8 cellular contexts compared by ENCODE assay signal in the genomic region with DNA sequence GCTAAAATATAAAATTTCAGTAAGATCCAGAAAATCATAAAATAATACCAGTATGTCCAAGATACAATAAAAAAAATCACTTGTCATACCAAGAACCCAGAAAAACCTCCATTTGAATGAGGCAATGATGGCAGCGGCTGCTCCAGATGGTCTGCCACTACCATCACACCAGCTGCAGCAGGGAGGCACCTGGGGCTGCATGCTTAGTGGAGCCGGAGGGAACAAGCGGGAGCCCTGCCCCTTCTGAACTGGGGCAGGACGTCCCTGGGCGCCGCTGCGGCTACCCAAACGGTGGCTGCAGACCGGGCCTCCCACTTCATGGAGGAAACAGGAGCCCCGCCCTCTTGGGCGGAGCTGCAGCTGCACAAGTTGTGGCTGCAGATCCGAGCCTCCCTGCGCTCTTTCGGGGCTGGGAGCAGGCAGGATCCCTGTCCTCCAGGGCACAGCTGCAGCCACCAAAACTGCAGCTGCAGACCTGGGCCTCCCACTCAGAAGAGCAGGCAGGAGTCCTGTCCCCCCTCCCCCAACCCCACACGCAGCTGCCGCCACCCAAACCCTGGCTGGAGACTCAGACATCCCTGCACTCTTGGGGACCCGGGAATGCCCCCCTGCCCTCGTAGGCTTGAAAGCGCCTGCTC.
A peak's percentile ranks its signal among the peaks of the same experiment; 100 is the strongest.
DNase-seq lines count a peak whose midpoint lies in the region; ATAC-seq and TF ChIP-seq lines count a peak whose summit lies in the region.

No MANE protein-coding gene starts in this region.

- peak overlapping the region; percentile 21 to 22 for H3K9ac ChIP-seq in stomach smooth muscle (ENCODE audit: low read length in 2 of 2)

- H3K27me3 ChIP-seq in stomach smooth muscle (ENCODE audit: control insufficient read depth in 1 of 2, insufficient read depth in 2 of 2, low read length in 2 of 2) = no peaks in the 10 kb centered on the region

- peaks cover 13% of the 10 kb centered on the region for H3K4me1 ChIP-seq in stomach smooth muscle (ENCODE audit: control insufficient read depth, insufficient read depth, low read length)

- peak overlapping the region in 1 of 3 experiments; percentile 33 for H3K27ac Mint-ChIP-seq in nephron

- H3K4me3 ChIP-seq in stomach smooth muscle (ENCODE audit: low read length in 2 of 2) = peak overlapping the region; percentile 67 to 75

- H3K4me1 Mint-ChIP-seq in nephron = no peaks in the 10 kb centered on the region

- H3K27me3 Mint-ChIP-seq in nephron (ENCODE audit: low read depth) = no peaks in the 10 kb centered on the region

- H3K36me3 Mint-ChIP-seq in nephron (ENCODE audit: low read depth) = no peaks in the 10 kb centered on the region

- TF ChIP-seq CTCF in nephron (IDR thresholded peaks at IDR 0.05; ENCODE audit: unreplicated experiment in 3 of 3) = no peak

- H3K36me3 ChIP-seq in stomach smooth muscle (ENCODE audit: control insufficient read depth in 2 of 2, insufficient read depth in 2 of 2, low read length in 2 of 2) = no peaks in the 10 kb centered on the region

- peak; percentile 79 for ATAC-seq in HG03558 (IDR thresholded peaks at IDR 0.05; ENCODE audit: extremely low read depth, unreplicated experiment)

- H3K9me3 Mint-ChIP-seq in nephron = peaks cover 3% of the 10 kb centered on the region

- DNase-seq in Ammon's horn (ENCODE audit: low spot score) = peak; percentile 62
- peak; percentile 29 for DNase-seq in GM19240 (ENCODE audit: insufficient read length, low spot score)
- peak; percentile 74 to 77 for DNase-seq in NOMO-1 (lab: John Stamatoyannopoulos, UW; ENCODE audit: unreplicated experiment in 2 of 2)
- peak; percentile 22 for DNase-seq in activated T-cell treated with anti-CD3 and anti-CD28 coated beads for 4 hours
- peak; percentile 18 for DNase-seq in fibroblast of gingiva (ENCODE audit: low read depth)

- peak overlapping the region; percentile 48 to 71 (median 59) for H3K4me3 Mint-ChIP-seq in nephron

- no peaks in the 10 kb centered on the region for H3K9me3 ChIP-seq in stomach smooth muscle (ENCODE audit: control insufficient read depth in 2 of 2, low read length in 2 of 2)

- no peak overlapping the region for H3K27ac ChIP-seq in stomach smooth muscle (ENCODE audit: low read length)

Comparison
In these comparisons a context has a peak if more than half of its experiments do, and no peak if none do; other contexts are left out.
1. DNase-seq: peak in every context shown above with its lines; median percentile 76 in NOMO-1; 62 in Ammon's horn; 29 in GM19240; 22 in activated T-cell treated with anti-CD3 and anti-CD28 coated beads for 4 hours; 18 in fibroblast of gingiva.